17 cellular contexts compared by ENCODE assay signal in genomic region chr19:10988921-10989320, GRCh38. TPM values are rescaled to one million over a fixed set of nuclear protein-coding genes. Genes with fewer than 3 reads are reported as not detected.
DNase-seq lines count a peak whose midpoint lies in the region; ATAC-seq and TF ChIP-seq lines count a peak whose summit lies in the region.
"Had no signal": no experiment of that assay in that cellular context is flagged by ENCODE, and none has a peak within 500 bp of the region (broad histone marks: within the 10 kb centered on the region; RNA-seq: fewer than 3 reads in every experiment).

No MANE protein-coding gene starts in this region.

- no peak overlapping the region for H3K4me2 ChIP-seq in mammary epithelial cell (ENCODE audit: insufficient read depth, low read depth, low read length)
- H3K4me2 ChIP-seq: BLaER1 had no signal

- H3K9me3 ChIP-seq in psoas muscle (no peaks in the 10 kb centered on the region), mammary epithelial cell (replicated peaks; ENCODE audit: insufficient read depth, low read length) (no peaks in the 10 kb centered on the region)
- H3K9me3 ChIP-seq: BLaER1, HAP-1 had no signal

- peaks cover 7% of the 10 kb centered on the region for H3K36me3 Mint-ChIP-seq in natural killer cell treated with Interleukin-12 subunit alpha and Interleukin-12 subunit beta and Interleukin-15 and Interleukin-18, amount 100 ng/mL, for 72 hours
- H3K36me3 Mint-ChIP-seq in natural killer cell = no peaks in the 10 kb centered on the region
- H3K36me3 Mint-ChIP-seq in endothelial cell (ENCODE audit: low read depth, unreplicated experiment) = peaks cover 26% of the 10 kb centered on the region

- in situ Hi-C loops in mammary epithelial cell (cut with MboI; ENCODE audit: low sequenced_read_pairs in 2 of 2) = no loop called here

- no peaks in the 10 kb centered on the region for H3K9me3 Mint-ChIP-seq in natural killer cell treated with Interleukin-12 subunit alpha and Interleukin-12 subunit beta and Interleukin-15 and Interleukin-18, amount 100 ng/mL, for 72 hours
- H3K9me3 Mint-ChIP-seq in natural killer cell (no peaks in the 10 kb centered on the region), endothelial cell (ENCODE audit: unreplicated experiment) (no peaks in the 10 kb centered on the region)

- H4K20me1 ChIP-seq in mammary epithelial cell (ENCODE audit: insufficient read depth, low read length) = no peaks in the 10 kb centered on the region

- peaks cover 3 to 6% of the 10 kb centered on the region in 2 donors for H3K4me1 Mint-ChIP-seq in natural killer cell treated with Interleukin-12 subunit alpha and Interleukin-12 subunit beta and Interleukin-15 and Interleukin-18, amount 100 ng/mL, for 72 hours (ENCODE audit: low read depth in 2 of 2)
- H3K4me1 Mint-ChIP-seq in natural killer cell (no peaks in the 10 kb centered on the region), endothelial cell (ENCODE audit: unreplicated experiment) (no peaks in the 10 kb centered on the region)
- H3K4me1 Mint-ChIP-seq: CD14-positive monocyte had no signal

- 43 to 55% (median 50%) methylated on average over 12 of the region's 12 CpGs for WGBS in psoas muscle, 3 donors
- WGBS in mammary epithelial cell (ENCODE audit: low coverage, missing lambda C conversion rate) = 97% methylated on average over 5 of the region's 12 CpGs

- peak; percentile 32 for DNase-seq in natural killer cell treated with Interleukin-12 subunit alpha and Interleukin-12 subunit beta and Interleukin-15 and Interleukin-18, amount 100 ng/mL, for 72 hours (ENCODE audit: low spot score)
- DNase-seq in natural killer cell = no peak
- no peak for DNase-seq in RWPE1 (ENCODE audit: low spot score)
- no peak for DNase-seq in endothelial cell (ENCODE audit: low spot score)
- no peak for DNase-seq in psoas muscle
- no peak for DNase-seq in mammary epithelial cell
- no peak for DNase-seq in AG08396 (ENCODE audit: low spot score)
- no peak for DNase-seq in mucosa of gallbladder (ENCODE audit: low spot score)
- DNase-seq: ACHN; CD4-positive, alpha-beta memory T cell; DMS153; DMS79; GDM1 had no signal

- dilution Hi-C loops in mammary epithelial cell (cut with HindIII; ENCODE audit: low sequenced_read_pairs) = loop anchor here (5.0 kb wide), 3 partner anchors 38 to 77 kb away; no protein-coding TSS in a partner anchor

- no peak for TF ChIP-seq CTCF in natural killer cell (IDR thresholded peaks at IDR 0.05)
- no peak for TF ChIP-seq CTCF in RWPE1 (conservative IDR thresholded peaks at IDR 0.05; ENCODE audit: low read depth)
- TF ChIP-seq CTCF in endothelial cell (IDR thresholded peaks at IDR 0.05; ENCODE audit: unreplicated experiment) = no peak
- no peak for TF ChIP-seq CTCF in psoas muscle (IDR thresholded peaks at IDR 0.05)
- TF ChIP-seq CTCF in mammary epithelial cell (conservative IDR thresholded peaks at IDR 0.05 in 1 of 2, IDR thresholded peaks at IDR 0.05 in 1 of 2; ENCODE audit: extremely low read depth in 1 of 2, insufficient read depth in 1 of 2, low read depth in 1 of 2, low read length in 2 of 2) = no peak

- BruUV-seq in mammary epithelial cell (replicated peaks; lab: Mats Ljungman, UMichigan) = no TSS peak

- H3K4me3 Mint-ChIP-seq in natural killer cell treated with Interleukin-12 subunit alpha and Interleukin-12 subunit beta and Interleukin-15 and Interleukin-18, amount 100 ng/mL, for 72 hours = no peak overlapping the region
- H3K4me3 Mint-ChIP-seq in natural killer cell (no peak overlapping the region), endothelial cell (ENCODE audit: unreplicated experiment) (peak overlapping the region; percentile 67)
- H3K4me3 Mint-ChIP-seq: CD14-positive monocyte; CD4-positive, alpha-beta memory T cell had no signal

- H3K9ac ChIP-seq in mammary epithelial cell (ENCODE audit: insufficient read depth, low read length) = no peak overlapping the region
- H3K9ac ChIP-seq: BLaER1 had no signal

- H3K27me3 ChIP-seq in psoas muscle (ENCODE audit: insufficient read depth in 3 of 3, low read length in 2 of 3) (no peaks in the 10 kb centered on the region), mammary epithelial cell (ENCODE audit: insufficient read depth, low read length) (no peaks in the 10 kb centered on the region)
- H3K27me3 ChIP-seq: BLaER1 had no signal

- H3K79me2 ChIP-seq in mammary epithelial cell (ENCODE audit: insufficient read depth, low read length) = peaks cover 24% of the 10 kb centered on the region

- POLR2A ChIA-PET in RWPE1 (lab: Yijun Ruan, JAX; ENCODE audit: low non-redundant PET) = interaction anchor here (0.8 kb wide), 1 partner anchor 22 kb away, joined by 4 read pairs; no protein-coding TSS in a partner anchor

- H3K27ac ChIP-seq in RWPE1 (peak overlapping the region; percentile 31), psoas muscle (no peak overlapping the region), mammary epithelial cell (ENCODE audit: insufficient read depth, low read depth, low read length) (no peak overlapping the region)
- H3K27ac ChIP-seq: BLaER1, HL-60 had no signal

- H3K4me1 ChIP-seq in psoas muscle (no peaks in the 10 kb centered on the region), mammary epithelial cell (ENCODE audit: insufficient read depth, low read length) (no peaks in the 10 kb centered on the region)
- H3K4me1 ChIP-seq: HAP-1 had no signal

- no peaks in the 10 kb centered on the region for H3K27me3 Mint-ChIP-seq in natural killer cell treated with Interleukin-12 subunit alpha and Interleukin-12 subunit beta and Interleukin-15 and Interleukin-18, amount 100 ng/mL, for 72 hours
- no peaks in the 10 kb centered on the region for H3K27me3 Mint-ChIP-seq in natural killer cell (ENCODE audit: low read depth in 2 of 2)
- peaks cover 13% of the 10 kb centered on the region for H3K27me3 Mint-ChIP-seq in endothelial cell (ENCODE audit: unreplicated experiment)
- H3K27me3 Mint-ChIP-seq: CD4-positive, alpha-beta memory T cell had no signal

- H3K36me3 ChIP-seq in psoas muscle (ENCODE audit: insufficient read depth in 1 of 2, low read depth in 1 of 2) (peaks cover 3 to 84% of the 10 kb centered on the region in 2 donors), mammary epithelial cell (ENCODE audit: insufficient read depth, low read length) (peaks cover 12% of the 10 kb centered on the region)

- H3K4me3 ChIP-seq in psoas muscle (no peak overlapping the region), mammary epithelial cell (replicated peaks in 1 of 3; ENCODE audit: insufficient read depth in 1 of 3, low read depth in 2 of 3, low read length in 3 of 3) (no peak overlapping the region)
- H3K4me3 ChIP-seq: BLaER1, HAP-1 had no signal

- H3K27ac Mint-ChIP-seq in natural killer cell treated with Interleukin-12 subunit alpha and Interleukin-12 subunit beta and Interleukin-15 and Interleukin-18, amount 100 ng/mL, for 72 hours = no peak overlapping the region
- no peak overlapping the region for H3K27ac Mint-ChIP-seq in natural killer cell
- no peak overlapping the region for H3K27ac Mint-ChIP-seq in endothelial cell (ENCODE audit: unreplicated experiment)

- CTCF ChIA-PET in RWPE1 (lab: Yijun Ruan, JAX) = interaction anchor here (0.5 to 1.0 kb wide), 2 partner anchors 12 to 47 kb away, joined by 3 to 4 read pairs; no protein-coding TSS in a partner anchor
- CTCF ChIA-PET in mammary epithelial cell (lab: Charles Lee; ENCODE audit: low non-redundant PET) = no interaction called here

- H2AFZ ChIP-seq in mammary epithelial cell (ENCODE audit: low read depth, low read length) = no peak overlapping the region

- ATAC-seq in natural killer cell treated with Interleukin-12 subunit alpha and Interleukin-12 subunit beta and Interleukin-15 and Interleukin-18, amount 100 ng/mL, for 72 hours = no peak
- ATAC-seq in natural killer cell = no peak
- ATAC-seq in psoas muscle = peak in 3 of 4 donors; percentile 22 to 41 (median 28)

- intact Hi-C loops in natural killer cell (cut with micrococcal nuclease) = no loop called here
- intact Hi-C loops in psoas muscle (cut with DNase I) = no loop called here
- intact Hi-C loops in mammary epithelial cell (cut with micrococcal nuclease) = no loop called here

RNA-seq across cellular contexts. Expression of gene SMARCA4, which starts 28.1 kb away (rescaled TPM):
- total RNA-seq in natural killer cell treated with Interleukin-12 subunit alpha and Interleukin-12 subunit beta and Interleukin-15 and Interleukin-18, amount 100 ng/mL, for 72 hours = 100 to 1,000 TPM; 118 to 175 TPM
- total RNA-seq in natural killer cell (10 to 100 TPM; 85.4 to 96.1 (median 93.6) TPM), endothelial cell (ENCODE audit: unreplicated experiment) (238 TPM), psoas muscle (10 to 100 TPM; 34.8 to 75.6 (median 50.5) TPM), mammary epithelial cell (100 to 1,000 TPM in 1 of 2 donors, 10 to 100 TPM in 1; 67.0 to 110 TPM), mucosa of gallbladder (95.5 TPM)
- polyA plus RNA-seq in psoas muscle (100 to 1,000 TPM in 1 of 3 donors, 10 to 100 TPM in 2; 36.7 to 124 (median 51.9) TPM), mammary epithelial cell (59.2 TPM)
- 138 TPM for polyA minus RNA-seq in mammary epithelial cell

Comparison
In these comparisons a context has a peak if more than half of its experiments do, and no peak if none do; other contexts are left out.
1. ATAC-seq: peak in psoas muscle (3 of 4); none in natural killer cell treated with Interleukin-12 subunit alpha and Interleukin-12 subunit beta and Interleukin-15 and Interleukin-18, amount 100 ng/mL, for 72 hours (0 of 2) and natural killer cell (0 of 3).